14 cellular contexts compared by ENCODE assay signal in genomic region chr19:29524201-29524911, GRCh38. TPM values are rescaled to one million over a fixed set of nuclear protein-coding genes. Genes with fewer than 3 reads are reported as not detected.
DNase-seq lines count a peak whose midpoint lies in the region; ATAC-seq lines count a peak whose summit lies in the region.
"Had no signal": no experiment of that assay in that cellular context is flagged by ENCODE, and none has a peak within 500 bp of the region (broad histone marks: within the 10 kb centered on the region; RNA-seq: fewer than 3 reads in every experiment).

No MANE protein-coding gene starts in this region.

- H3K4me1 ChIP-seq in iPS-20b (ENCODE audit: insufficient read depth, low read length): peaks cover under 1% of the 10 kb centered on the region; the same call in 1 of the 2 replicates

- H3K4me3 Mint-ChIP-seq in T-helper 1 cell treated with Interleukin-12 subunit alpha and Interleukin-12 subunit beta and Interleukin-4 antibody, amounts not matched to agents 30 μg/mL and 1 μg/mL, for 36 hours: peak overlapping the region; percentile 31
- peak overlapping the region; percentile 31 for H3K4me3 Mint-ChIP-seq in activated T-helper 17 cell treated with anti-CD3 and anti-CD28 coated beads, Interleukin-2, amount 50 U/mL, for 72 hours
- peak overlapping the region; percentile 58 for H3K4me3 Mint-ChIP-seq in stimulated activated effector memory CD8-positive, alpha-beta T cell treated with anti-CD3 and anti-CD28 coated beads, Interleukin-12 subunit alpha, Interleukin-12 subunit beta, amount 100 ng/mL, for 72 hours

- ATAC-seq in activated T-helper 17 cell treated with anti-CD3 and anti-CD28 coated beads, Interleukin-2, amount 50 U/mL, for 72 hours (replicated peaks): no peak
- ATAC-seq in stimulated activated effector memory CD8-positive, alpha-beta T cell treated with anti-CD3 and anti-CD28 coated beads, Interleukin-12 subunit alpha, Interleukin-12 subunit beta, amount 100 ng/mL, for 72 hours: no peak
- no peak for ATAC-seq in HG03280 (IDR thresholded peaks at IDR 0.05; ENCODE audit: unreplicated experiment)

- H3K36me3 ChIP-seq in iPS-20b (ENCODE audit: insufficient read depth, low read depth, low read length): no peaks in the 10 kb centered on the region

- peaks cover 70% of the 10 kb centered on the region for H3K27me3 Mint-ChIP-seq in T-helper 1 cell treated with Interleukin-12 subunit alpha and Interleukin-12 subunit beta and Interleukin-4 antibody, amounts not matched to agents 30 μg/mL and 1 μg/mL, for 36 hours (ENCODE audit: low read depth)
- H3K27me3 Mint-ChIP-seq in activated T-helper 17 cell treated with anti-CD3 and anti-CD28 coated beads, Interleukin-2, amount 50 U/mL, for 72 hours: peaks cover 44% of the 10 kb centered on the region

- H3K9me3 Mint-ChIP-seq in T-helper 1 cell treated with Interleukin-12 subunit alpha and Interleukin-12 subunit beta and Interleukin-4 antibody, amounts not matched to agents 30 μg/mL and 1 μg/mL, for 36 hours: no peaks in the 10 kb centered on the region
- no peaks in the 10 kb centered on the region for H3K9me3 Mint-ChIP-seq in activated T-helper 17 cell treated with anti-CD3 and anti-CD28 coated beads, Interleukin-2, amount 50 U/mL, for 72 hours
- H3K9me3 Mint-ChIP-seq in stimulated activated effector memory CD8-positive, alpha-beta T cell treated with anti-CD3 and anti-CD28 coated beads, Interleukin-12 subunit alpha, Interleukin-12 subunit beta, amount 100 ng/mL, for 72 hours: no peaks in the 10 kb centered on the region

- H3K9me3 ChIP-seq in iPS-20b (ENCODE audit: insufficient read depth, low read depth, low read length): no peaks in the 10 kb centered on the region; the same call in 1 of the 2 replicates

- DNase-seq in T-helper 1 cell (no peak), RKO (ENCODE audit: low spot score) (no peak)
- no peak for DNase-seq in stimulated activated effector memory CD8-positive, alpha-beta T cell treated with anti-CD3 and anti-CD28 coated beads, Interleukin-12 subunit alpha, Interleukin-12 subunit beta, amount 100 ng/mL, for 72 hours (ENCODE audit: low spot score in 2 of 2)
- no peak for DNase-seq in activated effector memory CD4-positive, alpha-beta T cell treated with Interleukin-2 at 50 U/mL for 16 hours
- DNase-seq: NCI-H146; stimulated activated naive CD4-positive, alpha-beta T cell treated with Interleukin-2 at 50 U/mL for 16 hours had no signal

- H3K27ac Mint-ChIP-seq in T-helper 1 cell treated with Interleukin-12 subunit alpha and Interleukin-12 subunit beta and Interleukin-4 antibody, amounts not matched to agents 30 μg/mL and 1 μg/mL, for 36 hours: no peak overlapping the region
- H3K27ac Mint-ChIP-seq in activated T-helper 17 cell treated with anti-CD3 and anti-CD28 coated beads, Interleukin-2, amount 50 U/mL, for 72 hours: no peak overlapping the region
- no peak overlapping the region for H3K27ac Mint-ChIP-seq in stimulated activated effector memory CD8-positive, alpha-beta T cell treated with anti-CD3 and anti-CD28 coated beads, Interleukin-12 subunit alpha, Interleukin-12 subunit beta, amount 100 ng/mL, for 72 hours

- peaks cover 16% of the 10 kb centered on the region for H3K4me1 Mint-ChIP-seq in T-helper 1 cell treated with Interleukin-12 subunit alpha and Interleukin-12 subunit beta and Interleukin-4 antibody, amounts not matched to agents 30 μg/mL and 1 μg/mL, for 36 hours (ENCODE audit: low read depth)
- H3K4me1 Mint-ChIP-seq in activated T-helper 17 cell treated with anti-CD3 and anti-CD28 coated beads, Interleukin-2, amount 50 U/mL, for 72 hours: peaks cover 6% of the 10 kb centered on the region
- peaks cover 33% of the 10 kb centered on the region for H3K4me1 Mint-ChIP-seq in stimulated activated effector memory CD8-positive, alpha-beta T cell treated with anti-CD3 and anti-CD28 coated beads, Interleukin-12 subunit alpha, Interleukin-12 subunit beta, amount 100 ng/mL, for 72 hours

- H3K9ac ChIP-seq in iPS-20b (ENCODE audit: low read depth, low read length): no peak overlapping the region

- H3K27ac ChIP-seq in iPS-20b (ENCODE audit: low read length): no peak overlapping the region

- H3K4me3 ChIP-seq in iPS-20b (ENCODE audit: low read length): peak overlapping the region; percentile 74; the same call in 1 of the 2 replicates

- peaks cover 87% of the 10 kb centered on the region for H3K27me3 ChIP-seq in iPS-20b (ENCODE audit: insufficient read depth, low read length)

- peaks cover 5% of the 10 kb centered on the region for H3K36me3 Mint-ChIP-seq in T-helper 1 cell treated with Interleukin-12 subunit alpha and Interleukin-12 subunit beta and Interleukin-4 antibody, amounts not matched to agents 30 μg/mL and 1 μg/mL, for 36 hours (ENCODE audit: low read depth)
- H3K36me3 Mint-ChIP-seq in activated T-helper 17 cell treated with anti-CD3 and anti-CD28 coated beads, Interleukin-2, amount 50 U/mL, for 72 hours (ENCODE audit: low read depth): peaks cover 15% of the 10 kb centered on the region
- no peaks in the 10 kb centered on the region for H3K36me3 Mint-ChIP-seq in stimulated activated effector memory CD8-positive, alpha-beta T cell treated with anti-CD3 and anti-CD28 coated beads, Interleukin-12 subunit alpha, Interleukin-12 subunit beta, amount 100 ng/mL, for 72 hours

RNA-seq across cellular contexts. Expression of gene VSTM2B, which starts 1.4 kb away (rescaled TPM):
- not detected for total RNA-seq in activated T-helper 17 cell treated with anti-CD3 and anti-CD28 coated beads, Interleukin-2, amount 50 U/mL, for 72 hours
- total RNA-seq: activated CD8-positive, alpha-beta memory T cell treated with anti-CD3 and anti-CD28 coated beads for 36 hours; astrocyte; epithelial cell of proximal tubule; omental fat pad had no signal
